17 cellular contexts compared by ENCODE assay signal in the genomic region with DNA sequence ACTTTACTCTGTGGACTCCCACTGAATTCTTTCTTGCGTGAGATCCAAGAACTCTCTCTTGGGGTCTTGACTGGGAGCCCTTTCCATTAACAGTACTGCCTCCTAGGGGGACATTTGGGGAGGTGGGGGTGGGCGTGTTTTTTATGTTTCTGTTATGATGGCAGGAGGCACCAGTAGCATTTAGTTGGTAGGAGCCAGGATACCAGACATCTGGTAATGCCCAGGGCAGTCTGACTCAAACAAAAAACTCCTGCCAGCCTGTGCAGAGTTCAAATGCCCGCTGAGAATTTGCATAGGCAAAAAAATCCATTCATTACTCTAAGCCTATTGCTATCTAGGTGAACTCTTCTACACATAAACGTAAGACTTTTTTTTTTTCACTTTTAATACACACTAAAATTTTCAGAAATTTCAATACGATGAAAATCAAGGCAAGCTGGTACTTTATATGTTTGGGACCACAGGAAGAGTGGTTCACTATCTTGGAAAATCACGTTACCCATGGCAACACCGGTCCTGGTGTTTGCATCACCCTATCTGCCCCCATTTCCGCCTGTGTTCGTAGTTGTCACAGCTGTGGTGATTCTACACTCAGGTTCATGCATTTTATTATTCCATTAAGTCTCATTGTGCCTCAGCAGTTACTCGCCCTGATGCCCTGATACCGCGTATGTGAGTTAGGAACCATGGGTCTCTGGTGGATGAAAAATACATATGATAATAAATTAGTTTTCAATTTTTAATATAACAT.
DNase-seq lines count a peak whose midpoint lies in the region; ATAC-seq and TF ChIP-seq lines count a peak whose summit lies in the region.
"Had no signal": no experiment of that assay in that cellular context is flagged by ENCODE, and none has a peak within 500 bp of the region (broad histone marks: within the 10 kb centered on the region; RNA-seq: fewer than 3 reads in every experiment).

No MANE protein-coding gene starts in this region.

- H3K9me3 Mint-ChIP-seq in activated CD4-positive, alpha-beta T cell treated with anti-CD3 and anti-CD28 coated beads for 36 hours (ENCODE audit: low read depth), result peaks cover 2% of the 10 kb centered on the region
- H3K9me3 Mint-ChIP-seq in activated T-helper 1 cell treated with anti-CD3 and anti-CD28 coated beads, Interleukin-12 subunit alpha, Interleukin-12 subunit beta, Interleukin-2, Interleukin-4 antibody, amounts not matched to agents 30 ng/mL and 10 ng/mL and 1 ng/mL, durations not matched to agents 14 hours and 24 hours and 36 hours, result peaks cover 6% of the 10 kb centered on the region

- H2BK5ac ChIP-seq in mesendoderm (ENCODE audit: low read length), result no peak overlapping the region

- intact Hi-C loops in activated CD4-positive, alpha-beta T cell treated with anti-CD3 and anti-CD28 coated beads for 36 hours (cut with DNase I, micrococcal nuclease), result no loop called here
- intact Hi-C loops in activated T-helper 1 cell treated with anti-CD3 and anti-CD28 coated beads, Interleukin-12 subunit alpha, Interleukin-12 subunit beta, Interleukin-2, Interleukin-4 antibody, amounts not matched to agents 30 ng/mL and 10 ng/mL and 1 ng/mL, durations not matched to agents 14 hours and 24 hours and 36 hours (cut with micrococcal nuclease), result loop anchor here (1.0 kb wide), 1 partner anchor 175 kb away; no protein-coding TSS in a partner anchor
- intact Hi-C loops in stomach (cut with DNase I; ENCODE audit: low total_unique reads), result no loop called here
- intact Hi-C loops in Right ventricle myocardium inferior (cut with DNase I), result no loop called here

- H3K4me1 ChIP-seq in mesendoderm (ENCODE audit: control insufficient read depth, low read depth, low read length) (no peaks in the 10 kb centered on the region), stomach (no peaks in the 10 kb centered on the region)
- H3K4me1 ChIP-seq: Caco-2, thyroid gland had no signal

- peak; percentile 20 for DNase-seq in activated CD4-positive, alpha-beta T cell treated with anti-CD3 and anti-CD28 coated beads for 36 hours
- no peak for DNase-seq in activated CD4-positive, alpha-beta T cell treated with anti-CD3 and anti-CD28 coated beads for 1 hour
- DNase-seq in NCI-H69 (lab: John Stamatoyannopoulos, UW) (peak; percentile 8), mesendoderm (peak; percentile 6), stomach (no peak), Right ventricle myocardium inferior (ENCODE audit: missing footprints) (no peak)
- no peak for DNase-seq in activated T-helper 1 cell treated with anti-CD3 and anti-CD28 coated beads, Interleukin-12 subunit alpha, Interleukin-12 subunit beta, Interleukin-2, Interleukin-4 antibody, amounts not matched to agents 30 ng/mL and 10 ng/mL and 1 ng/mL, durations not matched to agents 14 hours and 24 hours and 36 hours (ENCODE audit: low spot score)
- DNase-seq: Caco-2, NCI-H1694 treated with DMSO at 0.1 percent for 48 hours, NCI-H82, SIG-M5, WERI-Rb-1 had no signal

- no peak overlapping the region for H4K5ac ChIP-seq in mesendoderm (ENCODE audit: low read length)

- no peak for TF ChIP-seq EP300 in stomach (IDR thresholded peaks at IDR 0.05)

- 100% methylated on average over 2 of the region's 12 CpGs for WGBS in mesendoderm (ENCODE audit: extremely low coverage, insufficient coverage, low lambda C conversion rate)
- 68 to 77% (median 72%) methylated on average over 12 of the region's 12 CpGs for WGBS in stomach, 5 donors

- H3K4me3 ChIP-seq in mesendoderm (ENCODE audit: low read length), result no peak overlapping the region
- no peak overlapping the region for H3K4me3 ChIP-seq in stomach
- H3K4me3 ChIP-seq: lung, thyroid gland had no signal

- H3K18ac ChIP-seq in mesendoderm (ENCODE audit: low read length), result no peak overlapping the region

- no peak for TF ChIP-seq CTCF in stomach (IDR thresholded peaks at IDR 0.05)

- H3K4me1 Mint-ChIP-seq in activated CD4-positive, alpha-beta T cell treated with anti-CD3 and anti-CD28 coated beads for 36 hours, result peaks cover 12% of the 10 kb centered on the region
- H3K4me1 Mint-ChIP-seq in activated T-helper 1 cell treated with anti-CD3 and anti-CD28 coated beads, Interleukin-12 subunit alpha, Interleukin-12 subunit beta, Interleukin-2, Interleukin-4 antibody, amounts not matched to agents 30 ng/mL and 10 ng/mL and 1 ng/mL, durations not matched to agents 14 hours and 24 hours and 36 hours (ENCODE audit: low read depth), result no peaks in the 10 kb centered on the region

- H3K4ac ChIP-seq in mesendoderm (ENCODE audit: low read depth, low read length), result no peak overlapping the region

- CTCF ChIA-PET in activated CD4-positive, alpha-beta T cell treated with anti-CD3 and anti-CD28 coated beads for 36 hours (lab: Charles Lee), result no interaction called here

- H3K79me1 ChIP-seq in mesendoderm (ENCODE audit: low read length), result no peaks in the 10 kb centered on the region

- H3K23ac ChIP-seq in mesendoderm (ENCODE audit: low read length), result no peak overlapping the region

- peaks cover 15% of the 10 kb centered on the region for H3K27me3 Mint-ChIP-seq in activated CD4-positive, alpha-beta T cell treated with anti-CD3 and anti-CD28 coated beads for 36 hours
- H3K27me3 Mint-ChIP-seq in activated T-helper 1 cell treated with anti-CD3 and anti-CD28 coated beads, Interleukin-12 subunit alpha, Interleukin-12 subunit beta, Interleukin-2, Interleukin-4 antibody, amounts not matched to agents 30 ng/mL and 10 ng/mL and 1 ng/mL, durations not matched to agents 14 hours and 24 hours and 36 hours (ENCODE audit: insufficient read depth), result peaks cover 3% of the 10 kb centered on the region

- H3K27me3 ChIP-seq in mesendoderm (ENCODE audit: insufficient read depth, low read length, poor library complexity), result peaks cover 2% of the 10 kb centered on the region
- H3K27me3 ChIP-seq in stomach, result no peaks in the 10 kb centered on the region
- H3K27me3 ChIP-seq: thyroid gland had no signal

- H4K8ac ChIP-seq in mesendoderm (ENCODE audit: low read depth, low read length), result no peak overlapping the region

- no peak overlapping the region for H3K56ac ChIP-seq in mesendoderm (ENCODE audit: low read length)

- peaks cover 3% of the 10 kb centered on the region for H3K36me3 Mint-ChIP-seq in activated CD4-positive, alpha-beta T cell treated with anti-CD3 and anti-CD28 coated beads for 36 hours (ENCODE audit: low read depth)
- peaks cover 1% of the 10 kb centered on the region for H3K36me3 Mint-ChIP-seq in activated T-helper 1 cell treated with anti-CD3 and anti-CD28 coated beads, Interleukin-12 subunit alpha, Interleukin-12 subunit beta, Interleukin-2, Interleukin-4 antibody, amounts not matched to agents 30 ng/mL and 10 ng/mL and 1 ng/mL, durations not matched to agents 14 hours and 24 hours and 36 hours (ENCODE audit: low read depth)

- no peak overlapping the region for H3K4me3 Mint-ChIP-seq in activated CD4-positive, alpha-beta T cell treated with anti-CD3 and anti-CD28 coated beads for 36 hours
- H3K4me3 Mint-ChIP-seq in activated T-helper 1 cell treated with anti-CD3 and anti-CD28 coated beads, Interleukin-12 subunit alpha, Interleukin-12 subunit beta, Interleukin-2, Interleukin-4 antibody, amounts not matched to agents 30 ng/mL and 10 ng/mL and 1 ng/mL, durations not matched to agents 14 hours and 24 hours and 36 hours, result no peak overlapping the region

- no peaks in the 10 kb centered on the region for H3K36me3 ChIP-seq in mesendoderm (ENCODE audit: control insufficient read depth, insufficient read depth, low read length)
- no peaks in the 10 kb centered on the region for H3K36me3 ChIP-seq in stomach
- H3K36me3 ChIP-seq: neutrophil, thyroid gland, WERI-Rb-1 had no signal

- no peaks in the 10 kb centered on the region for H3K79me2 ChIP-seq in mesendoderm (ENCODE audit: control insufficient read depth, insufficient read depth, low read length)

- H3K4me2 ChIP-seq in mesendoderm (ENCODE audit: low read length), result no peak overlapping the region

- peaks cover 0 to 6% (median 4%) of the 10 kb centered on the region in 4 donors for H3K9me3 ChIP-seq in stomach
- H3K9me3 ChIP-seq: Caco-2, neutrophil, thyroid gland had no signal

- H3K9ac ChIP-seq in mesendoderm (ENCODE audit: low read length), result no peak overlapping the region

- peak overlapping the region; percentile 80 for H3K27ac Mint-ChIP-seq in activated CD4-positive, alpha-beta T cell treated with anti-CD3 and anti-CD28 coated beads for 36 hours
- H3K27ac Mint-ChIP-seq in activated T-helper 1 cell treated with anti-CD3 and anti-CD28 coated beads, Interleukin-12 subunit alpha, Interleukin-12 subunit beta, Interleukin-2, Interleukin-4 antibody, amounts not matched to agents 30 ng/mL and 10 ng/mL and 1 ng/mL, durations not matched to agents 14 hours and 24 hours and 36 hours, result peak overlapping the region; percentile 65

- H2AK5ac ChIP-seq in mesendoderm (ENCODE audit: low read length), result no peak overlapping the region

- POLR2A ChIA-PET in activated CD4-positive, alpha-beta T cell treated with anti-CD3 and anti-CD28 coated beads for 36 hours (lab: Charles Lee), result no interaction called here

- no peak for TF ChIP-seq POLR2A in stomach (IDR thresholded peaks at IDR 0.05)

- no peak overlapping the region for H2BK15ac ChIP-seq in mesendoderm (replicated peaks; ENCODE audit: low read depth)

- peak; percentile 47 for ATAC-seq in activated CD4-positive, alpha-beta T cell treated with anti-CD3 and anti-CD28 coated beads for 36 hours
- ATAC-seq in Right ventricle myocardium inferior (no peak), HG03442 (IDR thresholded peaks at IDR 0.05; ENCODE audit: unreplicated experiment) (no peak)
- ATAC-seq: esophagus mucosa had no signal

- no peak overlapping the region for H2BK120ac ChIP-seq in mesendoderm (ENCODE audit: low read depth, low read length)

- no peak overlapping the region for H3K27ac ChIP-seq in mesendoderm (ENCODE audit: low read depth, low read length)
- no peak overlapping the region for H3K27ac ChIP-seq in stomach
- H3K27ac ChIP-seq: neutrophil, thyroid gland, WERI-Rb-1 had no signal

Comparison
In these comparisons a context has a peak if more than half of its experiments do, and no peak if none do; other contexts are left out.
1. DNase-seq: peak in activated CD4-positive, alpha-beta T cell treated with anti-CD3 and anti-CD28 coated beads for 36 hours (single experiment), NCI-H69 (single experiment) and mesendoderm (single experiment); none in activated CD4-positive, alpha-beta T cell treated with anti-CD3 and anti-CD28 coated beads for 1 hour (single experiment), activated T-helper 1 cell treated with anti-CD3 and anti-CD28 coated beads, Interleukin-12 subunit alpha, Interleukin-12 subunit beta, Interleukin-2, Interleukin-4 antibody, amounts not matched to agents 30 ng/mL and 10 ng/mL and 1 ng/mL, durations not matched to agents 14 hours and 24 hours and 36 hours (single experiment), stomach (single experiment) and Right ventricle myocardium inferior (single experiment).